ENCODE assay signal across 8 cellular contexts in genomic region chr3:136078421-136079364, GRCh38.
DNase-seq lines count a peak whose midpoint lies in the region; ATAC-seq and TF ChIP-seq lines count a peak whose summit lies in the region.

No MANE protein-coding gene starts in this region.

- no peak overlapping the region for H3K27ac ChIP-seq in HCT116 (ENCODE audit: low read depth, low read length)
- no peak overlapping the region for H3K27ac ChIP-seq in PC-3 (ENCODE audit: low read length)

- H3K36me3 ChIP-seq in HCT116 (ENCODE audit: control insufficient read depth in 1 of 2, insufficient read depth in 2 of 2, low read length in 2 of 2) (no peaks in the 10 kb centered on the region), PC-3 (ENCODE audit: low read depth, low read length) (peaks cover 10% of the 10 kb centered on the region)

- no peak overlapping the region for H3K4me2 ChIP-seq in HCT116 (ENCODE audit: low read length)
- H3K4me2 ChIP-seq in PC-3 (ENCODE audit: low read length): no peak overlapping the region

- peaks cover 2 to 5% of the 10 kb centered on the region in 2 donors for H3K4me1 Mint-ChIP-seq in stimulated activated naive B cell treated with anti-CD40 and anti-IgM and Interleukin-4, amounts not matched to agents 10 μg/mL and 1 μg/mL and 100 μg/mL, for 72 hours

- peaks cover 0 to 3% of the 10 kb centered on the region in 2 donors for H3K36me3 Mint-ChIP-seq in stimulated activated naive B cell treated with anti-CD40 and anti-IgM and Interleukin-4, amounts not matched to agents 10 μg/mL and 1 μg/mL and 100 μg/mL, for 72 hours

- TF ChIP-seq CTCF in HCT116 (IDR thresholded peaks at IDR 0.05 in 2 of 3, conservative IDR thresholded peaks at IDR 0.05 in 1 of 3; ENCODE audit: borderline replicate concordance in 1 of 3, insufficient read depth in 1 of 3, low read depth in 2 of 3, low read length in 2 of 3): peak; percentile 56 to 65 (median 59); a peak in 5 of 6 replicates
- TF ChIP-seq CTCF in PC-3 (conservative IDR thresholded peaks at IDR 0.05; ENCODE audit: low read depth, low read length): peak; percentile 67

- POLR2A ChIA-PET in HCT116 (lab: Charles Lee) (no interaction called here), PC-3 (lab: Charles Lee; ENCODE audit: unreplicated experiment) (interaction anchor here (0.7 kb wide), 1 partner anchor 805 kb away, joined by 3 read pairs; no protein-coding TSS in a partner anchor)

- ATAC-seq in HCT116 (no peak), PC-3 (no peak), sciatic nerve (peak; percentile 56)
- ATAC-seq in stimulated activated naive B cell treated with anti-CD40 and anti-IgM and Interleukin-4, amounts not matched to agents 10 μg/mL and 1 μg/mL and 100 μg/mL, for 72 hours (replicated peaks): no peak

- RAD21 ChIA-PET in HCT116 (lab: Charles Lee; ENCODE audit: low non-redundant PET in 1 of 2, low total read pairs in 2 of 2, uncharacterized antibody in 2 of 2, unreplicated experiment in 2 of 2): interaction anchor here in 1 of 2 experiments (1.4 kb wide), 1 partner anchor 674 kb away, joined by 6 read pairs; the partner anchor contains the start of gene STAG1

- BruUV-seq in HCT116 (replicated peaks; lab: Mats Ljungman, UMichigan) (no TSS peak), PC-3 (replicated peaks; lab: Mats Ljungman, UMichigan) (no TSS peak)

- H3K4me3 ChIP-seq in HCT116 (replicated peaks in 1 of 2; ENCODE audit: low read depth in 1 of 2, low read length in 2 of 2) (no peak overlapping the region), PC-3 (ENCODE audit: low read length) (no peak overlapping the region)

- H3K27me3 ChIP-seq in HCT116 (ENCODE audit: insufficient read depth, low read length) (no peaks in the 10 kb centered on the region), PC-3 (ENCODE audit: low read length) (no peaks in the 10 kb centered on the region)

- DNase-seq in CD1c-positive myeloid dendritic cell (ENCODE audit: extremely low spot score) (peak; percentile 38), HCT116 (ENCODE audit: low read depth, low spot score) (no peak), PC-3 (peak; percentile 41), erythroblast (lab: John Stamatoyannopoulos, UW) (peak; percentile 47 to 64), sciatic nerve (ENCODE audit: low spot score) (no peak), posterior vena cava (ENCODE audit: low spot score) (no peak)
- no peak for DNase-seq in stimulated activated naive B cell treated with anti-CD40 and anti-IgM and Interleukin-4, amounts not matched to agents 10 μg/mL and 1 μg/mL and 100 μg/mL, for 72 hours
- no peak for DNase-seq in activated CD8-positive, alpha-beta memory T cell treated with anti-CD3 and anti-CD28 coated beads for 24 hours

- H3K4me3 Mint-ChIP-seq in stimulated activated naive B cell treated with anti-CD40 and anti-IgM and Interleukin-4, amounts not matched to agents 10 μg/mL and 1 μg/mL and 100 μg/mL, for 72 hours: no peak overlapping the region

- H3K9ac ChIP-seq in HCT116 (ENCODE audit: low read length) (no peak overlapping the region), PC-3 (ENCODE audit: low read length) (no peak overlapping the region)

- TF ChIP-seq POLR2A in HCT116 (IDR thresholded peaks at IDR 0.05; ENCODE audit: borderline replicate concordance, extremely low read depth, insufficient read depth, insufficient read length) (no peak), erythroblast (IDR thresholded peaks at IDR 0.05; ENCODE audit: low read length) (no peak)

- no peaks in the 10 kb centered on the region for H4K20me1 ChIP-seq in HCT116 (ENCODE audit: insufficient read depth)
- H4K20me1 ChIP-seq in PC-3 (ENCODE audit: low read length): no peaks in the 10 kb centered on the region

- CTCF ChIA-PET in HCT116 (lab: Charles Lee): interaction anchor here (0.7 to 1.4 kb wide), 6 partner anchors 11 to 935 kb away, joined by 3 to 10 read pairs (median 4); partner anchors contain the start of gene STAG1
- CTCF ChIA-PET in PC-3 (lab: Charles Lee): interaction anchor here (0.7 kb wide), 2 partner anchors 186 to 374 kb away, joined by 5 to 6 read pairs; no protein-coding TSS in a partner anchor

- H3K9me2 ChIP-seq in HCT116 (ENCODE audit: insufficient read depth) (no peaks in the 10 kb centered on the region), PC-3 (replicated peaks; ENCODE audit: low read length) (no peaks in the 10 kb centered on the region)

- H3K4me1 ChIP-seq in HCT116 (ENCODE audit: control insufficient read depth in 1 of 2, insufficient read depth in 2 of 2, low read length in 2 of 2) (no peaks in the 10 kb centered on the region), PC-3 (ENCODE audit: insufficient read depth, low read length) (no peaks in the 10 kb centered on the region)

- H3K9me3 Mint-ChIP-seq in stimulated activated naive B cell treated with anti-CD40 and anti-IgM and Interleukin-4, amounts not matched to agents 10 μg/mL and 1 μg/mL and 100 μg/mL, for 72 hours: peaks cover 0 to 5% of the 10 kb centered on the region in 2 donors

- intact Hi-C loops in HCT116 (cut with micrococcal nuclease): loop anchor here (5.0 to 10.0 kb wide), 5 partner anchors 229 to 1896 kb away; no protein-coding TSS in a partner anchor
- intact Hi-C loops in PC-3 (cut with micrococcal nuclease): loop anchor here (1.0 to 5.0 kb wide), 6 partner anchors 118 to 469 kb away; partner anchors contain the start of genes MSL2 and PCCB
- intact Hi-C loops in sciatic nerve (cut with DNase I): loop anchor here (5.0 kb wide), 2 partner anchors 674 to 934 kb away; partner anchors contain the start of gene STAG1
- intact Hi-C loops in posterior vena cava (cut with DNase I): loop anchor here in 1 of 2 donors (10.0 kb wide), 1 partner anchor 676 kb away; the partner anchor contains the start of gene STAG1

- H3K27me3 Mint-ChIP-seq in stimulated activated naive B cell treated with anti-CD40 and anti-IgM and Interleukin-4, amounts not matched to agents 10 μg/mL and 1 μg/mL and 100 μg/mL, for 72 hours: no peaks in the 10 kb centered on the region

- H3K79me2 ChIP-seq in HCT116 (ENCODE audit: insufficient read depth, low read length): no peaks in the 10 kb centered on the region
- no peaks in the 10 kb centered on the region for H3K79me2 ChIP-seq in PC-3 (ENCODE audit: low read length)

- no peak overlapping the region for H3K27ac Mint-ChIP-seq in stimulated activated naive B cell treated with anti-CD40 and anti-IgM and Interleukin-4, amounts not matched to agents 10 μg/mL and 1 μg/mL and 100 μg/mL, for 72 hours

- H3K9me3 ChIP-seq in HCT116 (ENCODE audit: control insufficient read depth in 1 of 2, insufficient read depth in 1 of 2, low read depth in 1 of 2, low read length in 2 of 2) (no peaks in the 10 kb centered on the region), PC-3 (ENCODE audit: low read length) (no peaks in the 10 kb centered on the region)

- TF ChIP-seq RAD21 in HCT116 (IDR thresholded peaks at IDR 0.05; ENCODE audit: low read depth): peak; percentile 78

- H2AFZ ChIP-seq in HCT116 (ENCODE audit: low read depth, low read length, poor library complexity, severe bottlenecking) (no peak overlapping the region), PC-3 (ENCODE audit: low read length) (no peak overlapping the region)

- no peaks in the 10 kb centered on the region for H3F3A ChIP-seq in PC-3 (ENCODE audit: low read length, unreplicated experiment)

TF ChIP-seq in HCT116, 20 proteins besides CTCF, POLR2A, EP300 and RAD21 (continues in another document):
- no peak for TF ChIP-seq REST (IDR thresholded peaks at IDR 0.05; ENCODE audit: low read depth)
- no peak for TF ChIP-seq ELF1 (IDR thresholded peaks at IDR 0.05; ENCODE audit: borderline replicate concordance, low read depth)
- no peak for TF ChIP-seq MAX (IDR thresholded peaks at IDR 0.05)
- TF ChIP-seq ZFX (IDR thresholded peaks at IDR 0.05): no peak
- TF ChIP-seq ZBTB33 (IDR thresholded peaks at IDR 0.05; ENCODE audit: extremely low read depth, insufficient replicate concordance, low read length): no peak
- no peak for TF ChIP-seq EZH2 (IDR thresholded peaks at IDR 0.05)

Comparison
In these comparisons a context has a peak if more than half of its experiments do, and no peak if none do; other contexts are left out.
1. DNase-seq: peak in CD1c-positive myeloid dendritic cell (single experiment), PC-3 (single experiment) and erythroblast (2 of 2); none in HCT116 (single experiment), sciatic nerve (single experiment), stimulated activated naive B cell treated with anti-CD40 and anti-IgM and Interleukin-4, amounts not matched to agents 10 μg/mL and 1 μg/mL and 100 μg/mL, for 72 hours (single experiment), posterior vena cava (single experiment) and activated CD8-positive, alpha-beta memory T cell treated with anti-CD3 and anti-CD28 coated beads for 24 hours (single experiment).